ENCODE assay signal across 12 cellular contexts in the genomic region with DNA sequence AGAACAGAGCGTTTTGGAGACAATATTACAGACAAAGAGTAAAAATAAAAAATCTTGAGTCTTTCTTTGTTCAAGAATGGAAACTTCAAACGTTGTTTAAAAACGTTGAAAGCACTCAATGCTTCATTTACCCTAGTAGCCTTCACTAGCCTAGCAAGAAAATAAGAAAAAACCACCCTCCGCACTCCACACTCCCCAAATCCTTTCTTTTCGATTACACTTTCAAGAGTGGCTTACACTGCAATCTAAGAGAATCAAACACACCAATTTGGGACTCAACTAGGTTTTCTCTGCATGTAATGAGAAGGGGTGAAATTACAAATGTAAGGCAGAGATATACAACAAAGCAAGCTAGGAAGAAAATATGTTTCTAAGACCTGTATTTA. TPM values are rescaled to one million over a fixed set of nuclear protein-coding genes. Genes with fewer than 3 reads are reported as not detected.
DNase-seq lines count a peak whose midpoint lies in the region; ATAC-seq, FAIRE-seq and TF ChIP-seq lines count a peak whose summit lies in the region.
"Had no signal": no experiment of that assay in that cellular context is flagged by ENCODE, and none has a peak within 500 bp of the region (broad histone marks: within the 10 kb centered on the region; RNA-seq: fewer than 3 reads in every experiment).

No MANE protein-coding gene starts in this region.

- TF ChIP-seq RAD21 in SK-N-SH (IDR thresholded peaks at IDR 0.05; ENCODE audit: low read length) = no peak

- no peaks in the 10 kb centered on the region for H3K27me3 Mint-ChIP-seq in T-helper 1 cell treated with Interleukin-12 subunit alpha and Interleukin-12 subunit beta and Interleukin-4 antibody, amounts not matched to agents 30 μg/mL and 1 μg/mL, for 36 hours (ENCODE audit: low read depth)
- H3K27me3 Mint-ChIP-seq in stimulated activated memory B cell treated with anti-CD40 and anti-IgM and Interleukin-4, amounts not matched to agents 10 μg/mL and 1 μg/mL and 100 μg/mL, for 72 hours = no peaks in the 10 kb centered on the region

- H3K9ac ChIP-seq in SK-N-SH = peak overlapping the region; percentile 100; the same call in 1 of the 2 replicates

- H4K20me1 ChIP-seq in SK-N-SH (ENCODE audit: insufficient read depth) = peaks cover 20% of the 10 kb centered on the region; the same call in 1 of the 2 replicates

- POLR2A ChIA-PET in SK-N-SH (lab: Yijun Ruan, JAX) = no interaction called here

- DNase-seq in T-helper 1 cell (no peak), SK-N-SH (no peak), epithelial cell of prostate (ENCODE audit: low read depth, low spot score) (no peak), NCI-H2081 (lab: John Stamatoyannopoulos, UW) (no peak), frontal cortex (ENCODE audit: low spot score in 2 of 2) (no peak)
- DNase-seq: activated CD4-positive, alpha-beta T cell treated with anti-CD3 and anti-CD28 coated beads for 4 hours; NCI-H1105 treated with DMSO at 0.1 percent for 48 hours had no signal

- peaks cover 38% of the 10 kb centered on the region for H3K36me3 Mint-ChIP-seq in T-helper 1 cell treated with Interleukin-12 subunit alpha and Interleukin-12 subunit beta and Interleukin-4 antibody, amounts not matched to agents 30 μg/mL and 1 μg/mL, for 36 hours (ENCODE audit: low read depth)
- H3K36me3 Mint-ChIP-seq in stimulated activated memory B cell treated with anti-CD40 and anti-IgM and Interleukin-4, amounts not matched to agents 10 μg/mL and 1 μg/mL and 100 μg/mL, for 72 hours = peaks cover 28% of the 10 kb centered on the region

- peaks cover 6 to 25% of the 10 kb centered on the region in 2 experiments for H3K36me3 ChIP-seq in SK-N-SH (replicated peaks in 1 of 2; ENCODE audit: control insufficient read depth in 1 of 2, insufficient read depth in 2 of 2, low read length in 1 of 2)

- peak overlapping the region; percentile 91 for H3K27ac Mint-ChIP-seq in T-helper 1 cell treated with Interleukin-12 subunit alpha and Interleukin-12 subunit beta and Interleukin-4 antibody, amounts not matched to agents 30 μg/mL and 1 μg/mL, for 36 hours
- H3K27ac Mint-ChIP-seq in stimulated activated memory B cell treated with anti-CD40 and anti-IgM and Interleukin-4, amounts not matched to agents 10 μg/mL and 1 μg/mL and 100 μg/mL, for 72 hours = peak overlapping the region; percentile 98

- CTCF ChIA-PET in SK-N-SH (lab: Yijun Ruan, JAX) = interaction anchor here (2.0 kb wide), 1 partner anchor 33 kb away, joined by 13 read pairs; no protein-coding TSS in a partner anchor

- no peaks in the 10 kb centered on the region for H3K9me2 ChIP-seq in SK-N-SH

- no peaks in the 10 kb centered on the region; a peak in 1 of 4 replicates for H3K4me1 ChIP-seq in SK-N-SH (ENCODE audit: control insufficient read depth in 1 of 2, insufficient read depth in 2 of 2, low read depth in 1 of 2, low read length in 1 of 2)

- peaks cover 47% of the 10 kb centered on the region for H3F3A ChIP-seq in SK-N-SH (replicated peaks; ENCODE audit: insufficient read depth)

- no peaks in the 10 kb centered on the region for H3K27me3 ChIP-seq in SK-N-SH (ENCODE audit: insufficient read depth)

- H3K4me3 ChIP-seq in SK-N-SH (ENCODE audit: low read depth in 2 of 2, low read length in 1 of 2) = no peak overlapping the region

- FAIRE-seq in frontal cortex (lab: Jason Lieb, UNC) = no peak
- FAIRE-seq: A204.1, RCC 7860 had no signal

- no peak overlapping the region for H2AFZ ChIP-seq in SK-N-SH (ENCODE audit: low read depth)

- ATAC-seq in stimulated activated memory B cell treated with anti-CD40 and anti-IgM and Interleukin-4, amounts not matched to agents 10 μg/mL and 1 μg/mL and 100 μg/mL, for 72 hours = no peak
- no peak for ATAC-seq in HG03135 (IDR thresholded peaks at IDR 0.05; ENCODE audit: unreplicated experiment)

- H3K27ac ChIP-seq in SK-N-SH (ENCODE audit: low read depth in 2 of 2, low read length in 1 of 2) (peak overlapping the region; percentile 90 to 98; a peak in 3 of 4 replicates), epithelial cell of prostate (peak overlapping the region; percentile 95)

- H3K9me3 ChIP-seq in SK-N-SH = no peaks in the 10 kb centered on the region

- TF ChIP-seq CTCF in SK-N-SH (IDR thresholded peaks at IDR 0.05) = no peak

- no peak overlapping the region for H3K4me2 ChIP-seq in SK-N-SH

- no peaks in the 10 kb centered on the region for H3K9me3 Mint-ChIP-seq in T-helper 1 cell treated with Interleukin-12 subunit alpha and Interleukin-12 subunit beta and Interleukin-4 antibody, amounts not matched to agents 30 μg/mL and 1 μg/mL, for 36 hours
- no peaks in the 10 kb centered on the region for H3K9me3 Mint-ChIP-seq in stimulated activated memory B cell treated with anti-CD40 and anti-IgM and Interleukin-4, amounts not matched to agents 10 μg/mL and 1 μg/mL and 100 μg/mL, for 72 hours

- no peak for TF ChIP-seq EP300 in SK-N-SH (IDR thresholded peaks at IDR 0.05; ENCODE audit: borderline replicate concordance in 1 of 2, low read depth in 1 of 2, low read length in 1 of 2)

- H3K4me1 Mint-ChIP-seq in T-helper 1 cell treated with Interleukin-12 subunit alpha and Interleukin-12 subunit beta and Interleukin-4 antibody, amounts not matched to agents 30 μg/mL and 1 μg/mL, for 36 hours (ENCODE audit: low read depth) = peaks cover 39% of the 10 kb centered on the region
- H3K4me1 Mint-ChIP-seq in stimulated activated memory B cell treated with anti-CD40 and anti-IgM and Interleukin-4, amounts not matched to agents 10 μg/mL and 1 μg/mL and 100 μg/mL, for 72 hours = peaks cover 33% of the 10 kb centered on the region

- peak overlapping the region; percentile 98 for H3K4me3 Mint-ChIP-seq in T-helper 1 cell treated with Interleukin-12 subunit alpha and Interleukin-12 subunit beta and Interleukin-4 antibody, amounts not matched to agents 30 μg/mL and 1 μg/mL, for 36 hours
- H3K4me3 Mint-ChIP-seq in stimulated activated memory B cell treated with anti-CD40 and anti-IgM and Interleukin-4, amounts not matched to agents 10 μg/mL and 1 μg/mL and 100 μg/mL, for 72 hours = peak overlapping the region; percentile 77

- 29% methylated on average over 5 of the region's 5 CpGs for WGBS in SK-N-SH (ENCODE audit: low lambda C conversion rate)

- peaks cover 34% of the 10 kb centered on the region for H3K79me2 ChIP-seq in SK-N-SH (ENCODE audit: insufficient read depth)

TF ChIP-seq in SK-N-SH, 30 proteins besides CTCF, POLR2A, EP300 and RAD21:
- TF ChIP-seq RXRA (IDR thresholded peaks at IDR 0.05; ENCODE audit: borderline replicate concordance, low read depth) (no peak), TCF12 (IDR thresholded peaks at IDR 0.05) (0 out of 2 replicates have a peak, but pooled peaks have one; percentile 14), MXI1 (IDR thresholded peaks at IDR 0.05; ENCODE audit: low read depth, low read length) (no peak)

RNA-seq across cellular contexts. Expression of a gene that starts 4.7 kb away (rescaled TPM):
- polyA plus RNA-seq in SK-N-SH (2012; rRNA removed) = 4,830 and 10,669 TPM in 2 replicates
- 11,345 and 16,426 TPM in 2 replicates for polyA plus RNA-seq in SK-N-SH (2012; cell fraction: cytosol; rRNA removed)
- 2,546 and 2,555 TPM in 2 replicates for polyA plus RNA-seq in SK-N-SH (2012; cell fraction: nucleus; rRNA removed)
- total RNA-seq in frontal cortex = 5,673 TPM
